Comparison of ENCODE assay signal across 1 cellular context in the genomic region with DNA sequence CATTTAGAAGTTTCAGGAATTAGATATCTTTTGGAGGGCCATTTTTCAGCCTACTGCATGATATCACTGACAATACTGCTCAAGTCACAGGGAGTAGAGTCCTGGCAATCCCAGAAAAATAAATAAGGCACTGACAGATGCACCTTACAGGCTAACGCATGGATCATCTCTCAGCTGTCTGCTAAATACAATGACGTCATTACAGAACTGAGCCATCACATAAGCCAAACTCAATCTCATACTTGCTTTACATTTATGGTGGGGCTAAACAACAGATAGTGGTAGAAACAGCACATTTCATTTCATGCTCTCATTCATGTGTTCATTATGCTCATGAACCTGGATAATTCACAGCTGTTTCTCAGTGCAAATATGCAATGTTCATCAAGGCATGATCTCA.
TF ChIP-seq lines count a peak whose summit lies in the region.

No MANE protein-coding gene starts in this region.

TF ChIP-seq in HEK293, 187 proteins besides CTCF, POLR2A, EP300 and RAD21 (continued from another document):
- TF ChIP-seq, protein P1, sequence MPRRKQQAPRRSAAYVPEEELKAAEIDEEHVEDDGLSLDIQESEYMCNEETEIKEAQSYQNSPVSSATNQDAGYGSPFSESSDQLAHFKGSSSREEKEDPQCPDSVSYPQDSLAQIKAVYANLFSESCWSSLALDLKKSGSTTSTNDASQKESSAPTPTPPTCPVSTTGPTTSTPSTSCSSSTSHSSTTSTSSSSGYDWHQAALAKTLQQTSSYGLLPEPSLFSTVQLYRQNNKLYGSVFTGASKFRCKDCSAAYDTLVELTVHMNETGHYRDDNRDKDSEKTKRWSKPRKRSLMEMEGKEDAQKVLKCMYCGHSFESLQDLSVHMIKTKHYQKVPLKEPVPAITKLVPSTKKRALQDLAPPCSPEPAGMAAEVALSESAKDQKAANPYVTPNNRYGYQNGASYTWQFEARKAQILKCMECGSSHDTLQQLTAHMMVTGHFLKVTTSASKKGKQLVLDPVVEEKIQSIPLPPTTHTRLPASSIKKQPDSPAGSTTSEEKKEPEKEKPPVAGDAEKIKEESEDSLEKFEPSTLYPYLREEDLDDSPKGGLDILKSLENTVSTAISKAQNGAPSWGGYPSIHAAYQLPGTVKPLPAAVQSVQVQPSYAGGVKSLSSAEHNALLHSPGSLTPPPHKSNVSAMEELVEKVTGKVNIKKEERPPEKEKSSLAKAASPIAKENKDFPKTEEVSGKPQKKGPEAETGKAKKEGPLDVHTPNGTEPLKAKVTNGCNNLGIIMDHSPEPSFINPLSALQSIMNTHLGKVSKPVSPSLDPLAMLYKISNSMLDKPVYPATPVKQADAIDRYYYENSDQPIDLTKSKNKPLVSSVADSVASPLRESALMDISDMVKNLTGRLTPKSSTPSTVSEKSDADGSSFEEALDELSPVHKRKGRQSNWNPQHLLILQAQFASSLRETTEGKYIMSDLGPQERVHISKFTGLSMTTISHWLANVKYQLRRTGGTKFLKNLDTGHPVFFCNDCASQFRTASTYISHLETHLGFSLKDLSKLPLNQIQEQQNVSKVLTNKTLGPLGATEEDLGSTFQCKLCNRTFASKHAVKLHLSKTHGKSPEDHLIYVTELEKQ (tag by site-specific recombination; IDR thresholded peaks at IDR 0.05; ENCODE audit: borderline replicate concordance) = no peak
- no peak for TF ChIP-seq KLF10 (tag by site-specific recombination; IDR thresholded peaks at IDR 0.05)
- TF ChIP-seq ZNF174 (tag by site-specific recombination; IDR thresholded peaks at IDR 0.05) = no peak
- peak; percentile 61 for TF ChIP-seq ZNF629 (tag by site-specific recombination; IDR thresholded peaks at IDR 0.05)
- TF ChIP-seq, protein P2, sequence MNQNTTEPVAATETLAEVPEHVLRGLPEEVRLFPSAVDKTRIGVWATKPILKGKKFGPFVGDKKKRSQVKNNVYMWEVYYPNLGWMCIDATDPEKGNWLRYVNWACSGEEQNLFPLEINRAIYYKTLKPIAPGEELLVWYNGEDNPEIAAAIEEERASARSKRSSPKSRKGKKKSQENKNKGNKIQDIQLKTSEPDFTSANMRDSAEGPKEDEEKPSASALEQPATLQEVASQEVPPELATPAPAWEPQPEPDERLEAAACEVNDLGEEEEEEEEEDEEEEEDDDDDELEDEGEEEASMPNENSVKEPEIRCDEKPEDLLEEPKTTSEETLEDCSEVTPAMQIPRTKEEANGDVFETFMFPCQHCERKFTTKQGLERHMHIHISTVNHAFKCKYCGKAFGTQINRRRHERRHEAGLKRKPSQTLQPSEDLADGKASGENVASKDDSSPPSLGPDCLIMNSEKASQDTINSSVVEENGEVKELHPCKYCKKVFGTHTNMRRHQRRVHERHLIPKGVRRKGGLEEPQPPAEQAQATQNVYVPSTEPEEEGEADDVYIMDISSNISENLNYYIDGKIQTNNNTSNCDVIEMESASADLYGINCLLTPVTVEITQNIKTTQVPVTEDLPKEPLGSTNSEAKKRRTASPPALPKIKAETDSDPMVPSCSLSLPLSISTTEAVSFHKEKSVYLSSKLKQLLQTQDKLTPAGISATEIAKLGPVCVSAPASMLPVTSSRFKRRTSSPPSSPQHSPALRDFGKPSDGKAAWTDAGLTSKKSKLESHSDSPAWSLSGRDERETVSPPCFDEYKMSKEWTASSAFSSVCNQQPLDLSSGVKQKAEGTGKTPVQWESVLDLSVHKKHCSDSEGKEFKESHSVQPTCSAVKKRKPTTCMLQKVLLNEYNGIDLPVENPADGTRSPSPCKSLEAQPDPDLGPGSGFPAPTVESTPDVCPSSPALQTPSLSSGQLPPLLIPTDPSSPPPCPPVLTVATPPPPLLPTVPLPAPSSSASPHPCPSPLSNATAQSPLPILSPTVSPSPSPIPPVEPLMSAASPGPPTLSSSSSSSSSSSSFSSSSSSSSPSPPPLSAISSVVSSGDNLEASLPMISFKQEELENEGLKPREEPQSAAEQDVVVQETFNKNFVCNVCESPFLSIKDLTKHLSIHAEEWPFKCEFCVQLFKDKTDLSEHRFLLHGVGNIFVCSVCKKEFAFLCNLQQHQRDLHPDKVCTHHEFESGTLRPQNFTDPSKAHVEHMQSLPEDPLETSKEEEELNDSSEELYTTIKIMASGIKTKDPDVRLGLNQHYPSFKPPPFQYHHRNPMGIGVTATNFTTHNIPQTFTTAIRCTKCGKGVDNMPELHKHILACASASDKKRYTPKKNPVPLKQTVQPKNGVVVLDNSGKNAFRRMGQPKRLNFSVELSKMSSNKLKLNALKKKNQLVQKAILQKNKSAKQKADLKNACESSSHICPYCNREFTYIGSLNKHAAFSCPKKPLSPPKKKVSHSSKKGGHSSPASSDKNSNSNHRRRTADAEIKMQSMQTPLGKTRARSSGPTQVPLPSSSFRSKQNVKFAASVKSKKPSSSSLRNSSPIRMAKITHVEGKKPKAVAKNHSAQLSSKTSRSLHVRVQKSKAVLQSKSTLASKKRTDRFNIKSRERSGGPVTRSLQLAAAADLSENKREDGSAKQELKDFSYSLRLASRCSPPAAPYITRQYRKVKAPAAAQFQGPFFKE (tag by site-specific recombination; IDR thresholded peaks at IDR 0.05; ENCODE audit: borderline replicate concordance) = no peak
- TF ChIP-seq ZNF660 (tag by site-specific recombination; IDR thresholded peaks at IDR 0.05) = no peak
- TF ChIP-seq ZBTB21 (tag by site-specific recombination; IDR thresholded peaks at IDR 0.05) = peak; percentile 72
- no peak for TF ChIP-seq ZBTB17 (tag by site-specific recombination; IDR thresholded peaks at IDR 0.05)
- TF ChIP-seq, protein P3, sequence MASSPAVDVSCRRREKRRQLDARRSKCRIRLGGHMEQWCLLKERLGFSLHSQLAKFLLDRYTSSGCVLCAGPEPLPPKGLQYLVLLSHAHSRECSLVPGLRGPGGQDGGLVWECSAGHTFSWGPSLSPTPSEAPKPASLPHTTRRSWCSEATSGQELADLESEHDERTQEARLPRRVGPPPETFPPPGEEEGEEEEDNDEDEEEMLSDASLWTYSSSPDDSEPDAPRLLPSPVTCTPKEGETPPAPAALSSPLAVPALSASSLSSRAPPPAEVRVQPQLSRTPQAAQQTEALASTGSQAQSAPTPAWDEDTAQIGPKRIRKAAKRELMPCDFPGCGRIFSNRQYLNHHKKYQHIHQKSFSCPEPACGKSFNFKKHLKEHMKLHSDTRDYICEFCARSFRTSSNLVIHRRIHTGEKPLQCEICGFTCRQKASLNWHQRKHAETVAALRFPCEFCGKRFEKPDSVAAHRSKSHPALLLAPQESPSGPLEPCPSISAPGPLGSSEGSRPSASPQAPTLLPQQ (tag by site-specific recombination; IDR thresholded peaks at IDR 0.05) = no peak
TF ChIP-seq in HEK293: peak in this region for 3.
